In the genomic region with DNA sequence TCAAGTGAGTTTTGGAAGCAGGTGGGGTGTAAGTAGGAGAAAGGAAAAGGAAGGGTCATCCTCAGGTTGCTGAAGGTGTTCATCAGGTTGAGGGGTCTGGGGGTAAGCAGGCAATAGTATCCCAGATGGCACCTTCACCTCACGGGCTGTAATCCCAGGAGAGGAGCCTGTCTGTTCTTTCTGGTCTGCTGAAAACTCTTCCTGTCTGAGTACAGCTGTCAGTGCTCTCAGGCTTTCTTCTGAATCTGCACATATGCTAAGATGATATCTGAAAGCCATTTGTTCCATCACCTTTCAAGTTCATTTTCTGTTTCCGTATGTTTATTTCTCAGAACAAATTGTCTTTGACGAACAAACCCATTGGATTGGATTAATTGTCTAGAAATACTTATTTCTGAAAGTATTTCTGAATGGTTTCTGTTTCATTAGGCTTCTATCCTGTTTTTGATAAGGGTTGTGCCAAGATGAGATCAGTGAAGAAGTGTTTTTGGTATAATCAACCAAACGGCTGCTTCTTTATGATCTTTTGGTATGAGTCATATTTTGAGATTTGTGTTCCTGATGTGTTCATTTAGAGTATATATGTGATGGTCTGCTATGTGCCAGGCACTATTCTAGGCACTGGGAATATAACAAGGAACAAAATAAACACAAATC, we compare ENCODE assay signal across 11 cellular contexts. TPM values are rescaled to one million over a fixed set of nuclear protein-coding genes. Genes with fewer than 3 reads are reported as not detected.
DNase-seq lines count a peak whose midpoint lies in the region; ATAC-seq lines count a peak whose summit lies in the region.
"Had no signal": no experiment of that assay in that cellular context is flagged by ENCODE, and none has a peak within 500 bp of the region (broad histone marks: within the 10 kb centered on the region; RNA-seq: fewer than 3 reads in every experiment).

No MANE protein-coding gene starts in this region.

- H3K4me1 ChIP-seq in CD4-positive, CD25-positive, alpha-beta regulatory T cell (ENCODE audit: control insufficient read depth, insufficient read depth, low read length, poor library complexity, severe bottlenecking): peaks cover 52% of the 10 kb centered on the region

- peak overlapping the region; percentile 57 for H3K4me3 ChIP-seq in CD4-positive, CD25-positive, alpha-beta regulatory T cell (ENCODE audit: low read depth, low read length)
- H3K4me3 ChIP-seq: tibial artery had no signal

- H3K9me3 ChIP-seq in CD4-positive, CD25-positive, alpha-beta regulatory T cell (ENCODE audit: control insufficient read depth in 2 of 2, low read length in 2 of 2): no peaks in the 10 kb centered on the region
- H3K9me3 ChIP-seq: tibial artery had no signal

- H3K27ac ChIP-seq in CD4-positive, CD25-positive, alpha-beta regulatory T cell (ENCODE audit: insufficient read depth, low read length, poor library complexity, severe bottlenecking): peak overlapping the region; percentile 67
- H3K27ac ChIP-seq: tibial artery had no signal

- H3K27me3 Mint-ChIP-seq in CD4-positive, CD25-positive, alpha-beta regulatory T cell: no peaks in the 10 kb centered on the region
- H3K27me3 Mint-ChIP-seq in effector memory CD8-positive, alpha-beta T cell: no peaks in the 10 kb centered on the region

- H3K9me3 Mint-ChIP-seq in CD4-positive, CD25-positive, alpha-beta regulatory T cell: no peaks in the 10 kb centered on the region
- no peaks in the 10 kb centered on the region for H3K9me3 Mint-ChIP-seq in effector memory CD8-positive, alpha-beta T cell

- peaks cover 12% of the 10 kb centered on the region for H3K36me3 ChIP-seq in CD4-positive, CD25-positive, alpha-beta regulatory T cell (ENCODE audit: control insufficient read depth, insufficient read depth, low read length)

- H3K4me1 Mint-ChIP-seq in CD4-positive, CD25-positive, alpha-beta regulatory T cell: peaks cover 0 to 21% (median 16%) of the 10 kb centered on the region in 4 donors
- H3K4me1 Mint-ChIP-seq in effector memory CD8-positive, alpha-beta T cell (ENCODE audit: low read depth in 2 of 2): peaks cover 15% of the 10 kb centered on the region in 2 donors

- ATAC-seq in CD4-positive, CD25-positive, alpha-beta regulatory T cell (ENCODE audit: low read depth in 2 of 2): peak; percentile 74 to 76
- ATAC-seq in GM19023 (IDR thresholded peaks at IDR 0.05; ENCODE audit: unreplicated experiment): peak; percentile 46
- ATAC-seq in HG03354 (IDR thresholded peaks at IDR 0.05; ENCODE audit: poor library complexity, severe bottlenecking, unreplicated experiment): peak; percentile 73
- peak; percentile 43 for ATAC-seq in effector memory CD8-positive, alpha-beta T cell (replicated peaks)
- ATAC-seq in HG02840 (IDR thresholded peaks at IDR 0.05; ENCODE audit: low FRiP score, unreplicated experiment): no peak

- H3K27ac Mint-ChIP-seq in CD4-positive, CD25-positive, alpha-beta regulatory T cell: no peak overlapping the region
- H3K27ac Mint-ChIP-seq in effector memory CD8-positive, alpha-beta T cell: no peak overlapping the region

- no peaks in the 10 kb centered on the region for H3K27me3 ChIP-seq in CD4-positive, CD25-positive, alpha-beta regulatory T cell (ENCODE audit: control insufficient read depth, insufficient read depth, low read length)
- H3K27me3 ChIP-seq: tibial artery had no signal

- peaks cover 13% of the 10 kb centered on the region for H3K36me3 Mint-ChIP-seq in CD4-positive, CD25-positive, alpha-beta regulatory T cell
- peaks cover 14% of the 10 kb centered on the region for H3K36me3 Mint-ChIP-seq in effector memory CD8-positive, alpha-beta T cell (ENCODE audit: insufficient read depth)

- H3K4me3 Mint-ChIP-seq in CD4-positive, CD25-positive, alpha-beta regulatory T cell: no peak overlapping the region
- H3K4me3 Mint-ChIP-seq in effector memory CD8-positive, alpha-beta T cell: no peak overlapping the region

- DNase-seq in CD4-positive, CD25-positive, alpha-beta regulatory T cell: peak in 2 of 3 donors; percentile 39 to 76
- DNase-seq in effector memory CD8-positive, alpha-beta T cell: no peak
- DNase-seq in GF-D8 (lab: John Stamatoyannopoulos, UW) (no peak), T1000 (lab: John Stamatoyannopoulos, UW) (no peak), NCI-H526 treated with DMSO at 0.1 percent for 48 hours (lab: John Stamatoyannopoulos, UW) (no peak)
- DNase-seq: DND-41, mammary epithelial cell, tibial artery had no signal

RNA-seq across cellular contexts. Expression of a gene that starts 13.3 kb away (rescaled TPM):
- total RNA-seq in CD4-positive, CD25-positive, alpha-beta regulatory T cell: 39.8 TPM
- 1 to 10 TPM; 3.8 to 4.3 (median 4.2) TPM for polyA plus RNA-seq in CD4-positive, CD25-positive, alpha-beta regulatory T cell

RNA-seq across cellular contexts. Expression of a gene that starts 45.7 kb away (rescaled TPM):
- total RNA-seq in CD4-positive, CD25-positive, alpha-beta regulatory T cell: 72.9 TPM
- 100 to 1,000 TPM; 152 to 186 (median 163) TPM for polyA plus RNA-seq in CD4-positive, CD25-positive, alpha-beta regulatory T cell

RNA-seq across cellular contexts. Expression of a gene that starts 55.5 kb away (rescaled TPM):
- 0.22 TPM for total RNA-seq in CD4-positive, CD25-positive, alpha-beta regulatory T cell
- not detected for polyA plus RNA-seq in CD4-positive, CD25-positive, alpha-beta regulatory T cell

Comparison
In these comparisons a context has a peak if more than half of its experiments do, and no peak if none do; other contexts are left out.
1. DNase-seq: peak in CD4-positive, CD25-positive, alpha-beta regulatory T cell (2 of 3); none in effector memory CD8-positive, alpha-beta T cell (0 of 3), GF-D8 (single experiment), T1000 (single experiment) and NCI-H526 treated with DMSO at 0.1 percent for 48 hours (single experiment).